Comparison of ENCODE assay signal across 8 cellular contexts in genomic region chr19:11813801-11814706, GRCh38. TPM values are rescaled to one million over a fixed set of nuclear protein-coding genes. Genes with fewer than 3 reads are reported as not detected.
DNase-seq lines count a peak whose midpoint lies in the region; ATAC-seq and TF ChIP-seq lines count a peak whose summit lies in the region.

ZNF440 (plus strand) TSS chr19:11814273; CDS start chr19:11814448, 175 bp downstream.

- peaks cover 7% of the 10 kb centered on the region for H3K27me3 Mint-ChIP-seq in GM23338 (ENCODE audit: insufficient read depth, low read depth, poor library complexity)
- no peaks in the 10 kb centered on the region for H3K27me3 Mint-ChIP-seq in activated naive CD4-positive, alpha-beta T cell treated with anti-CD3 and anti-CD28 coated beads for 36 hours (ENCODE audit: low read depth)

- H3K36me3 Mint-ChIP-seq in GM23338 (ENCODE audit: low read depth) = peaks cover 21% of the 10 kb centered on the region
- peaks cover 14% of the 10 kb centered on the region for H3K36me3 Mint-ChIP-seq in activated naive CD4-positive, alpha-beta T cell treated with anti-CD3 and anti-CD28 coated beads for 36 hours (ENCODE audit: low read depth)

- no peaks in the 10 kb centered on the region for H3K36me3 ChIP-seq in GM23338 (ENCODE audit: insufficient read depth)
- peaks cover 11% of the 10 kb centered on the region for H3K36me3 ChIP-seq in SJSA1
- H3K36me3 ChIP-seq in suprapubic skin = peaks cover 3% of the 10 kb centered on the region

- H3K4me3 Mint-ChIP-seq in GM23338 = no peak within 1 kb of the TSS; the same call in 2 of the 3 replicates
- peak within 1 kb of the TSS; percentile 88 for H3K4me3 Mint-ChIP-seq in activated naive CD4-positive, alpha-beta T cell treated with anti-CD3 and anti-CD28 coated beads for 36 hours

- WGBS in suprapubic skin = 0% methylated on average over 15 of the region's 60 CpGs

- H3K27ac ChIP-seq in GM23338 (ENCODE audit: low read depth) (no peak within 1 kb of the TSS), SJSA1 (peak within 1 kb of the TSS; percentile 36; the same call in 1 of the 2 replicates), suprapubic skin (peak within 1 kb of the TSS; percentile 96)

- H3F3A ChIP-seq in GM23338 (replicated peaks; ENCODE audit: low read depth) = no peaks in the 10 kb centered on the region

- H3K4me1 ChIP-seq in GM23338 (ENCODE audit: insufficient read depth) (peaks cover 4% of the 10 kb centered on the region; the same call in 1 of the 2 replicates), SJSA1 (replicated peaks) (no peaks in the 10 kb centered on the region), suprapubic skin (peaks cover 25% of the 10 kb centered on the region)

- TF ChIP-seq EP300 in suprapubic skin (IDR thresholded peaks at IDR 0.05) = no peak

- peak within 1 kb of the TSS; percentile 85 for H3K4me2 ChIP-seq in GM23338

- peak in 1 of 2 donors; percentile 79 for TF ChIP-seq POLR2A in suprapubic skin (IDR thresholded peaks at IDR 0.05)

- H3K4me3 ChIP-seq in GM23338 = peak within 1 kb of the TSS; percentile 79
- H3K4me3 ChIP-seq in LNCaP clone FGC (ENCODE audit: low read depth, low read length) = peak within 1 kb of the TSS; percentile 87
- H3K4me3 ChIP-seq in SJSA1 = peak within 1 kb of the TSS; percentile 71
- peak within 1 kb of the TSS; percentile 91 for H3K4me3 ChIP-seq in suprapubic skin

- no peaks in the 10 kb centered on the region for H3K79me2 ChIP-seq in GM23338 (replicated peaks; ENCODE audit: insufficient read depth)

- CTCF ChIA-PET in activated naive CD4-positive, alpha-beta T cell treated with anti-CD3 and anti-CD28 coated beads for 36 hours (lab: Charles Lee) = interaction anchor here (0.9 to 4.7 kb wide), 6 partner anchors 16 to 331 kb away, joined by 3 to 40 read pairs (median 3); partner anchors contain the start of genes ZNF439 and ZNF491

- peaks cover 9% of the 10 kb centered on the region for H4K20me1 ChIP-seq in GM23338 (replicated peaks; ENCODE audit: insufficient read depth)

- peaks cover 86% of the 10 kb centered on the region for H3K9me3 Mint-ChIP-seq in GM23338
- H3K9me3 Mint-ChIP-seq in activated naive CD4-positive, alpha-beta T cell treated with anti-CD3 and anti-CD28 coated beads for 36 hours = peaks cover 18% of the 10 kb centered on the region

- DNase-seq in EL = peak; percentile 94
- peak; percentile 98 for DNase-seq in GM23338 (ENCODE audit: low spot score)
- peak; percentile 89 for DNase-seq in LNCaP clone FGC (ENCODE audit: low read depth)
- DNase-seq in SJSA1 (ENCODE audit: low read depth in 1 of 2, low spot score in 2 of 2) = peak; percentile 90 to 92
- peak; percentile 93 for DNase-seq in activated naive CD4-positive, alpha-beta T cell treated with anti-CD3 and anti-CD28 coated beads for 36 hours
- peak; percentile 95 for DNase-seq in globus pallidus (ENCODE audit: low spot score)
- peak; percentile 53 to 98 (median 94) for DNase-seq in nucleus accumbens (lab: John Stamatoyannopoulos, UW)
- peak; percentile 97 to 98 for DNase-seq in suprapubic skin (ENCODE audit: low spot score in 2 of 2)

- H3K27me3 ChIP-seq in GM23338 (ENCODE audit: insufficient read depth) = peaks cover 42% of the 10 kb centered on the region
- no peaks in the 10 kb centered on the region for H3K27me3 ChIP-seq in SJSA1 (replicated peaks)
- H3K27me3 ChIP-seq in suprapubic skin = no peaks in the 10 kb centered on the region

- TF ChIP-seq CTCF in GM23338 (conservative IDR thresholded peaks at IDR 0.05; ENCODE audit: low read depth in 2 of 2) (no peak), LNCaP clone FGC (IDR thresholded peaks at IDR 0.05; ENCODE audit: control insufficient read depth, extremely low read depth, insufficient read depth) (no peak), suprapubic skin (IDR thresholded peaks at IDR 0.05) (no peak)

- H3K9me3 ChIP-seq in SJSA1 (replicated peaks) = no peaks in the 10 kb centered on the region; the same call in 1 of the 2 replicates
- no peaks in the 10 kb centered on the region for H3K9me3 ChIP-seq in suprapubic skin

- ATAC-seq in GM23338 = peak; percentile 93

- H2AFZ ChIP-seq in GM23338 = peak within 1 kb of the TSS; percentile 98

- no peak within 1 kb of the TSS for H3K27ac Mint-ChIP-seq in GM23338
- peak within 1 kb of the TSS; percentile 66 for H3K27ac Mint-ChIP-seq in activated naive CD4-positive, alpha-beta T cell treated with anti-CD3 and anti-CD28 coated beads for 36 hours

- intact Hi-C loops in activated naive CD4-positive, alpha-beta T cell treated with anti-CD3 and anti-CD28 coated beads for 36 hours (cut with micrococcal nuclease) = loop anchor here (1.0 to 5.0 kb wide), 4 partner anchors 17 to 75 kb away; partner anchors contain the start of genes ZNF439 and ZNF441

- H3K4me1 Mint-ChIP-seq in GM23338 = no peaks in the 10 kb centered on the region
- H3K4me1 Mint-ChIP-seq in activated naive CD4-positive, alpha-beta T cell treated with anti-CD3 and anti-CD28 coated beads for 36 hours (ENCODE audit: low read depth) = peaks cover 21% of the 10 kb centered on the region

- no peaks in the 10 kb centered on the region for H3K9me2 ChIP-seq in GM23338 (ENCODE audit: insufficient read depth)

TF ChIP-seq in GM23338, 12 proteins besides CTCF, POLR2A, EP300 and RAD21:
- TF ChIP-seq EZH2 (IDR thresholded peaks at IDR 0.05; ENCODE audit: low read depth, unreplicated experiment) (no peak), ZNF462 (CRISPR knock-in tag; IDR thresholded peaks at IDR 0.05) (no peak), NANOG (IDR thresholded peaks at IDR 0.05; ENCODE audit: borderline replicate concordance) (no peak), CREB1 (CRISPR knock-in tag; IDR thresholded peaks at IDR 0.05; ENCODE audit: low read depth) (no peak), EZH2phosphoT487 (IDR thresholded peaks at IDR 0.05; ENCODE audit: unreplicated experiment) (no peak), POLR2AphosphoS5 (IDR thresholded peaks at IDR 0.05; ENCODE audit: low read depth) (peak; percentile 91), JUNB (IDR thresholded peaks at IDR 0.05; ENCODE audit: unreplicated experiment) (no peak), ZNF331 (CRISPR knock-in tag; IDR thresholded peaks at IDR 0.05; ENCODE audit: low read depth) (no peak), STAT1 (IDR thresholded peaks at IDR 0.05; ENCODE audit: unreplicated experiment) (no peak)

RNA-seq across cellular contexts. Expression of gene ZNF440, which starts in this region (rescaled TPM):
- 6.1 and 9.3 TPM in 2 replicates for total RNA-seq in GM23338 (2014; rRNA removed; shearing (Covaris generic))
- 2.3 and 2.5 TPM in 2 replicates for polyA plus RNA-seq in GM23338 (2016; fragmentation: Nextera tagmentation; extraction: Ambion mirVana)
- 6.1 and 7.8 TPM in 2 replicates for total RNA-seq in SJSA1 (2014; rRNA removed; shearing (Covaris generic))
- total RNA-seq in activated naive CD4-positive, alpha-beta T cell treated with anti-CD3 and anti-CD28 coated beads for 36 hours = 1 to 10 TPM; 3.6 to 4.8 TPM
- 10 to 100 TPM; 54.1 to 81.2 (median 62.7) TPM for total RNA-seq in suprapubic skin
